24 cellular contexts compared by ENCODE assay signal in genomic region chr3:11810276-11810675, GRCh38. TPM values are rescaled to one million over a fixed set of nuclear protein-coding genes. Genes with fewer than 3 reads are reported as not detected.
DNase-seq lines count a peak whose midpoint lies in the region; ATAC-seq and TF ChIP-seq lines count a peak whose summit lies in the region.
"Had no signal": no experiment of that assay in that cellular context is flagged by ENCODE, and none has a peak within 500 bp of the region (broad histone marks: within the 10 kb centered on the region; RNA-seq: fewer than 3 reads in every experiment).

No MANE protein-coding gene starts in this region.

- H3K27me3 ChIP-seq in osteoblast (ENCODE audit: insufficient read depth, low read length) (no peaks in the 10 kb centered on the region), heart left ventricle (no peaks in the 10 kb centered on the region), tibial nerve (no peaks in the 10 kb centered on the region)
- H3K27me3 ChIP-seq: BLaER1 treated with 17β-estradiol and CSF1 and Interleukin-3, amounts not matched to agents 10 nM and 100 nM; dorsolateral prefrontal cortex; pancreas; thyroid gland had no signal

- H3K9me3 ChIP-seq in osteoblast (ENCODE audit: low read depth, low read length) (no peaks in the 10 kb centered on the region), heart left ventricle (no peaks in the 10 kb centered on the region), tibial nerve (no peaks in the 10 kb centered on the region)
- H3K9me3 ChIP-seq: BLaER1 treated with 17β-estradiol and CSF1 and Interleukin-3, amounts not matched to agents 10 nM and 100 nM; pancreas; thyroid gland had no signal

- no peak overlapping the region for H2AFZ ChIP-seq in osteoblast (ENCODE audit: low read length)

- peak overlapping the region; percentile 13 for H3K27ac Mint-ChIP-seq in activated T-helper 17 cell treated with anti-CD3 and anti-CD28 coated beads, Interleukin-2, amount 50 U/mL, for 72 hours
- H3K27ac Mint-ChIP-seq: brain had no signal

- H3K4me3 ChIP-seq in fibroblast of mammary gland (ENCODE audit: control insufficient read depth, low read depth, low read length) (no peak overlapping the region), osteoblast (ENCODE audit: insufficient read depth, low read length) (no peak overlapping the region), heart left ventricle (no peak overlapping the region), tibial nerve (no peak overlapping the region)
- H3K4me3 ChIP-seq: BLaER1 treated with 17β-estradiol and CSF1 and Interleukin-3, amounts not matched to agents 10 nM and 100 nM; dorsolateral prefrontal cortex; pancreas; thyroid gland had no signal

- no peaks in the 10 kb centered on the region for H3K4me1 Mint-ChIP-seq in activated T-helper 17 cell treated with anti-CD3 and anti-CD28 coated beads, Interleukin-2, amount 50 U/mL, for 72 hours
- H3K4me1 Mint-ChIP-seq: brain had no signal

- TF ChIP-seq POLR2A in heart left ventricle (IDR thresholded peaks at IDR 0.05) (no peak), tibial nerve (IDR thresholded peaks at IDR 0.05) (no peak)

- no peak overlapping the region for H3K27ac ChIP-seq in osteoblast (ENCODE audit: low read depth, low read length)
- H3K27ac ChIP-seq in heart left ventricle = peak overlapping the region in 1 of 12 donors; percentile 12
- H3K27ac ChIP-seq in tibial nerve = no peak overlapping the region
- H3K27ac ChIP-seq: BLaER1 treated with 17β-estradiol and CSF1 and Interleukin-3, amounts not matched to agents 10 nM and 100 nM; dorsolateral prefrontal cortex; pancreas; thyroid gland had no signal

- no peak overlapping the region for H3K4me2 ChIP-seq in osteoblast (ENCODE audit: insufficient read depth, low read length)
- H3K4me2 ChIP-seq: BLaER1 treated with 17β-estradiol and CSF1 and Interleukin-3, amounts not matched to agents 10 nM and 100 nM had no signal

- H3K27me3 Mint-ChIP-seq in activated T-helper 17 cell treated with anti-CD3 and anti-CD28 coated beads, Interleukin-2, amount 50 U/mL, for 72 hours = no peaks in the 10 kb centered on the region
- H3K27me3 Mint-ChIP-seq: brain had no signal

- DNase-seq in EH (ENCODE audit: low read depth) (peak; percentile 84), fibroblast of mammary gland (ENCODE audit: low read depth) (peak; percentile 58), osteoblast (ENCODE audit: insufficient read length, low spot score, missing footprints) (peak; percentile 47), mesenteric fat pad (ENCODE audit: low spot score) (no peak), heart left ventricle (no peak), tibial nerve (ENCODE audit: low spot score in 2 of 2) (no peak)
- DNase-seq: activated gamma-delta T cell, DMS 273 treated with DMSO at 0.1 percent for 48 hours, dorsolateral prefrontal cortex, KBM-7, NCI-H1105, NCI-H2171, NCI-H69, pancreas, SIG-M5, small intestine, T-helper 2 cell, thyroid gland had no signal

- no peaks in the 10 kb centered on the region for H4K20me1 ChIP-seq in osteoblast (ENCODE audit: insufficient read depth, low read length)
- H4K20me1 ChIP-seq: BLaER1 treated with 17β-estradiol and CSF1 and Interleukin-3, amounts not matched to agents 10 nM and 100 nM had no signal

- H3K36me3 Mint-ChIP-seq in activated T-helper 17 cell treated with anti-CD3 and anti-CD28 coated beads, Interleukin-2, amount 50 U/mL, for 72 hours (ENCODE audit: low read depth) = peaks cover 86% of the 10 kb centered on the region

- TF ChIP-seq CTCF in fibroblast of mammary gland (conservative IDR thresholded peaks at IDR 0.05; ENCODE audit: control insufficient read depth, insufficient read depth, low read depth, low read length) (no peak), osteoblast (IDR thresholded peaks at IDR 0.05; ENCODE audit: extremely low read depth, low read depth, low read length) (no peak), heart left ventricle (IDR thresholded peaks at IDR 0.05) (no peak), tibial nerve (IDR thresholded peaks at IDR 0.05) (no peak)

- intact Hi-C loops in heart left ventricle (cut with DNase I) = no loop called here

- peak; percentile 18 for ATAC-seq in activated T-helper 17 cell treated with anti-CD3 and anti-CD28 coated beads, Interleukin-2, amount 50 U/mL, for 72 hours (replicated peaks)
- ATAC-seq in HG02852 (IDR thresholded peaks at IDR 0.05; ENCODE audit: unreplicated experiment) = no peak
- no peak for ATAC-seq in heart left ventricle
- ATAC-seq: activated CD4-positive, CD25-positive, alpha-beta regulatory T cell treated with anti-CD3 and anti-CD28 coated beads, Interleukin-2, amount 50 U/mL, for 24 hours; left lobe of liver; pancreas had no signal

- WGBS in heart left ventricle, 4 donors = 78 to 86% (median 84%) methylated on average over 3 of the region's 3 CpGs
- WGBS in tibial nerve, 2 donors = 65 to 71% methylated on average over 3 of the region's 3 CpGs

- H3K4me3 Mint-ChIP-seq in activated T-helper 17 cell treated with anti-CD3 and anti-CD28 coated beads, Interleukin-2, amount 50 U/mL, for 72 hours = no peak overlapping the region
- H3K4me3 Mint-ChIP-seq: brain had no signal

- H3K4me1 ChIP-seq in osteoblast (ENCODE audit: insufficient read depth, low read length) (peaks cover 5% of the 10 kb centered on the region), heart left ventricle (no peaks in the 10 kb centered on the region), tibial nerve (peaks cover 0 to 3% (median 0%) of the 10 kb centered on the region in 4 donors)
- H3K4me1 ChIP-seq: BLaER1 treated with 17β-estradiol and CSF1 and Interleukin-3, amounts not matched to agents 10 nM and 100 nM; pancreas; thyroid gland had no signal

- no peak for TF ChIP-seq EP300 in tibial nerve (IDR thresholded peaks at IDR 0.05)

- H3K79me2 ChIP-seq in osteoblast (ENCODE audit: insufficient read depth, low read length) = no peaks in the 10 kb centered on the region

- H3K36me3 ChIP-seq in osteoblast (ENCODE audit: insufficient read depth, low read length) (peaks cover 39% of the 10 kb centered on the region), heart left ventricle (peaks cover 0 to 95% (median 89%) of the 10 kb centered on the region in 9 donors), tibial nerve (peaks cover 2 to 76% (median 3%) of the 10 kb centered on the region in 3 donors)

- no peaks in the 10 kb centered on the region for H3K9me3 Mint-ChIP-seq in activated T-helper 17 cell treated with anti-CD3 and anti-CD28 coated beads, Interleukin-2, amount 50 U/mL, for 72 hours
- H3K9me3 Mint-ChIP-seq: brain had no signal

RNA-seq across cellular contexts. Expression of gene TAMM41, which starts 36.4 kb away (rescaled TPM):
- total RNA-seq in activated T-helper 17 cell treated with anti-CD3 and anti-CD28 coated beads, Interleukin-2, amount 50 U/mL, for 72 hours = 10 to 100 TPM; 19.7 to 22.8 TPM
- total RNA-seq in osteoblast (8.7 and 13.8 TPM in 2 replicates), mesenteric fat pad (19.7 TPM), heart left ventricle (10 to 100 TPM in 5 of 9 donors, 1 to 10 TPM in 4; 4.5 to 12.7 (median 10.4) TPM), tibial nerve (10 to 100 TPM; 15.5 to 40.8 (median 25.5) TPM)
- polyA plus RNA-seq in heart left ventricle = 10 to 100 TPM; 10.9 to 11.2 TPM

Comparison
In these comparisons a context has a peak if more than half of its experiments do, and no peak if none do; other contexts are left out.
1. DNase-seq: peak in EH (single experiment), fibroblast of mammary gland (single experiment) and osteoblast (single experiment); none in mesenteric fat pad (single experiment), heart left ventricle (0 of 5) and tibial nerve (0 of 2).